2 cellular contexts compared by ENCODE assay signal in genomic region chr2:236593956-236594355, GRCh38.
TF ChIP-seq lines count a peak whose summit lies in the region.

No MANE protein-coding gene starts in this region.

TF ChIP-seq in HEK293, 187 proteins besides CTCF, POLR2A, EP300 and RAD21 (continued from another document):
- TF ChIP-seq ZSCAN4 (tag by site-specific recombination; IDR thresholded peaks at IDR 0.05): peak; percentile 74
- no peak for TF ChIP-seq ZNF426 (tag by site-specific recombination; IDR thresholded peaks at IDR 0.05)

TF ChIP-seq in IMR-90, 13 proteins besides CTCF, POLR2A, EP300 and RAD21 (continued from another document):
- TF ChIP-seq CEBPB (IDR thresholded peaks at IDR 0.05; ENCODE audit: low read depth, low read length) (no peak), MAZ (IDR thresholded peaks at IDR 0.05; ENCODE audit: borderline replicate concordance, low read depth, low read length) (no peak), RFX5 (IDR thresholded peaks at IDR 0.05; ENCODE audit: low read depth, low read length) (no peak), NFE2L2 (IDR thresholded peaks at IDR 0.05; ENCODE audit: low read depth, low read length) (no peak), BHLHE40 (IDR thresholded peaks at IDR 0.05; ENCODE audit: low read depth, low read length) (no peak), FOS (IDR thresholded peaks at IDR 0.05; ENCODE audit: low read depth, low read length) (no peak), USF2 (IDR thresholded peaks at IDR 0.05; ENCODE audit: low read depth, low read length) (no peak)
- TF ChIP-seq, protein P1, sequence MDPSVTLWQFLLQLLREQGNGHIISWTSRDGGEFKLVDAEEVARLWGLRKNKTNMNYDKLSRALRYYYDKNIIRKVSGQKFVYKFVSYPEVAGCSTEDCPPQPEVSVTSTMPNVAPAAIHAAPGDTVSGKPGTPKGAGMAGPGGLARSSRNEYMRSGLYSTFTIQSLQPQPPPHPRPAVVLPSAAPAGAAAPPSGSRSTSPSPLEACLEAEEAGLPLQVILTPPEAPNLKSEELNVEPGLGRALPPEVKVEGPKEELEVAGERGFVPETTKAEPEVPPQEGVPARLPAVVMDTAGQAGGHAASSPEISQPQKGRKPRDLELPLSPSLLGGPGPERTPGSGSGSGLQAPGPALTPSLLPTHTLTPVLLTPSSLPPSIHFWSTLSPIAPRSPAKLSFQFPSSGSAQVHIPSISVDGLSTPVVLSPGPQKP (IDR thresholded peaks at IDR 0.05; ENCODE audit: borderline replicate concordance, low read depth, low read length): no peak
